Comparison of ENCODE assay signal across 8 cellular contexts in the genomic region with DNA sequence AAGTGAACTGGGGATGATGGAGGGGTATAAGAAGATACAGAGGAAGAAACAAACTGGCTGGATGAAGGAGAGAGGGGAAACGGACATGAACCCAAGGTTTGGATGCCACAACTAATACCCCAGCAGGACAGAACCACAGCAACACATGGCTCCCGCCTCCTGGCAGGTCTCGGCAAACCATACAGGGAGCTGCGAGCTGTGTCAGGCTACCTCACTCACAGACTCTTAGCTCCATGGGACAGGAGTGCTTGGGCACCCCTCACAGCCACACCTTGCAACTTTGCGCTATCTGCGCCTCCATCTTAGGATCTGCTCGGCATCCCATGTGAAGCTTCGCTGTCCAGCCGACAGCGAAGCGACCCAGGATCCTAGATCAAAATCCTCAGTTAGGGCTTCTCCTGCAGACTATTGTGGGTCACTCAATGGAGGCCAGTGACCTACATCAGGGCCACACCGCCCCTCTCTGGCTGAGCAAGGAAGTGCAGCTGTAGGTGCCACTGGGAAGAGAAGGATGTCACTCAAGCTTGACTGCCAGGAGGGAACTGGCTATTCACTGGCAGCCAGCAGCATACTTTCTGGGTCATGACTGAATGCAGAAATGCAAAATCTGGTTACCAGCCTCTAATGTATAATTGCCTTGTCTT.
DNase-seq lines count a peak whose midpoint lies in the region; ATAC-seq, FAIRE-seq and TF ChIP-seq lines count a peak whose summit lies in the region.

No MANE protein-coding gene starts in this region.

- no peaks in the 10 kb centered on the region for H4K20me1 ChIP-seq in PC-3 (ENCODE audit: low read length)
- no peaks in the 10 kb centered on the region for H4K20me1 ChIP-seq in keratinocyte (ENCODE audit: control insufficient read depth, extremely low read depth, insufficient read depth, low read length)

- H3K9me3 ChIP-seq in PC-3 (ENCODE audit: low read length) = no peaks in the 10 kb centered on the region
- no peaks in the 10 kb centered on the region for H3K9me3 ChIP-seq in keratinocyte (ENCODE audit: control insufficient read depth, low read depth, low read length)

- H3K9me1 ChIP-seq in keratinocyte (ENCODE audit: control insufficient read depth, extremely low read depth, insufficient read depth, low read length) = no peaks in the 10 kb centered on the region

- no peak overlapping the region for H3K4me2 ChIP-seq in PC-3 (ENCODE audit: low read length)
- H3K4me2 ChIP-seq in keratinocyte (ENCODE audit: control insufficient read depth, extremely low read depth, insufficient read depth, low read depth, low read length) = no peak overlapping the region

- DNase-seq in NCI-H2196 (lab: John Stamatoyannopoulos, UW; ENCODE audit: unreplicated experiment) (peak; percentile 84), NCI-H2196 treated with DMSO at 0.1 percent for 48 hours (lab: John Stamatoyannopoulos, UW; ENCODE audit: unreplicated experiment) (no peak), HUDEP-2 (lab: John Stamatoyannopoulos, UW; ENCODE audit: unreplicated experiment in 76 of 76) (peak in 48 of 76 experiments; percentile 2 to 69 (median 22)), PC-3 (peak; percentile 65), T47D (ENCODE audit: low read depth in 1 of 2, low spot score in 1 of 2) (peak; percentile 64 to 90), keratinocyte (ENCODE audit: low read depth, low spot score) (peak; percentile 2)
- peak in 3 of 4 experiments; percentile 2 to 12 (median 10) for DNase-seq in stimulated activated CD4-positive, alpha-beta T cell treated with anti-CD3 and anti-CD28 coated beads, Interleukin-1b, Interleukin-23, amount 100 ng/mL, for 24 hours (ENCODE audit: low read depth in 4 of 4, low spot score in 1 of 4)

- no peak overlapping the region for H3K4me3 ChIP-seq in PC-3 (ENCODE audit: low read length)
- no peak overlapping the region for H3K4me3 ChIP-seq in keratinocyte (ENCODE audit: control insufficient read depth in 2 of 3, extremely low read depth in 1 of 3, insufficient read depth in 2 of 3, low read depth in 1 of 3, low read length in 3 of 3)

- ATAC-seq in PC-3 (peak; percentile 31; the same call in 1 of the 2 replicates), HG02852 (IDR thresholded peaks at IDR 0.05; ENCODE audit: unreplicated experiment) (no peak)

- H3K9ac ChIP-seq in PC-3 (ENCODE audit: low read length) = no peak overlapping the region
- H3K9ac ChIP-seq in keratinocyte (ENCODE audit: control insufficient read depth, extremely low read depth, insufficient read depth, low read length) = no peak overlapping the region

- H3K79me2 ChIP-seq in PC-3 (ENCODE audit: low read length) (no peaks in the 10 kb centered on the region), keratinocyte (ENCODE audit: control insufficient read depth, insufficient read depth, low read length) (no peaks in the 10 kb centered on the region)

- H3K27me3 ChIP-seq in PC-3 (ENCODE audit: low read length) = peaks cover 97% of the 10 kb centered on the region
- no peaks in the 10 kb centered on the region for H3K27me3 ChIP-seq in keratinocyte (ENCODE audit: control insufficient read depth, extremely low read depth, insufficient read depth, low read length)

- intact Hi-C loops in PC-3 (cut with micrococcal nuclease) = no loop called here

- CTCF ChIA-PET in PC-3 (lab: Charles Lee) = interaction anchor here (0.6 kb wide), 1 partner anchor 86 kb away, joined by 3 read pairs; no protein-coding TSS in a partner anchor

- FAIRE-seq in keratinocyte (lab: Jason Lieb, UNC) = peak; percentile 77

- H3K4me1 ChIP-seq in PC-3 (ENCODE audit: insufficient read depth, low read length) (no peaks in the 10 kb centered on the region), keratinocyte (ENCODE audit: control insufficient read depth, extremely low read depth, insufficient read depth, low read length) (no peaks in the 10 kb centered on the region)

- H3K9me2 ChIP-seq in PC-3 (replicated peaks; ENCODE audit: low read length) = no peaks in the 10 kb centered on the region

- peak; percentile 81 for TF ChIP-seq CTCF in PC-3 (conservative IDR thresholded peaks at IDR 0.05; ENCODE audit: low read depth, low read length)
- peak; percentile 95 to 99 (median 96) for TF ChIP-seq CTCF in keratinocyte (optimal IDR thresholded peaks at IDR 0.05 in 1 of 3, IDR thresholded peaks at IDR 0.05 in 1 of 3, conservative IDR thresholded peaks at IDR 0.05 in 1 of 3; ENCODE audit: extremely low read depth in 1 of 3, insufficient read depth in 2 of 3, low read length in 3 of 3)

- no peak overlapping the region for H2AFZ ChIP-seq in PC-3 (ENCODE audit: low read length)
- H2AFZ ChIP-seq in keratinocyte (ENCODE audit: control insufficient read depth, low read length) = no peak overlapping the region

- no peaks in the 10 kb centered on the region; the same call in 1 of the 2 replicates for H3K36me3 ChIP-seq in PC-3 (ENCODE audit: low read depth, low read length)
- no peaks in the 10 kb centered on the region for H3K36me3 ChIP-seq in keratinocyte (ENCODE audit: control insufficient read depth in 2 of 2, extremely low read depth in 1 of 2, insufficient read depth in 2 of 2, low read length in 2 of 2)

- no peaks in the 10 kb centered on the region for H3F3A ChIP-seq in PC-3 (ENCODE audit: low read length, unreplicated experiment)

- no TSS peak for BruUV-seq in PC-3 (replicated peaks; lab: Mats Ljungman, UMichigan)

- dilution Hi-C loops in keratinocyte (cut with MboI; ENCODE audit: extremely low pct_ligation_motif_present, low sequenced_read_pairs) = no loop called here

- H3K27ac ChIP-seq in PC-3 (ENCODE audit: low read length) = no peak overlapping the region
- no peak overlapping the region for H3K27ac ChIP-seq in keratinocyte (ENCODE audit: control insufficient read depth, insufficient read depth, low read length)

- POLR2A ChIA-PET in PC-3 (lab: Charles Lee; ENCODE audit: unreplicated experiment) = no interaction called here

- in situ Hi-C loops in T47D (cut with HindIII; ENCODE audit: low pct_unique_long_range_greater_than_20kb, low sequenced_read_pairs) = no loop called here
